9 cellular contexts compared by ENCODE assay signal in the genomic region with DNA sequence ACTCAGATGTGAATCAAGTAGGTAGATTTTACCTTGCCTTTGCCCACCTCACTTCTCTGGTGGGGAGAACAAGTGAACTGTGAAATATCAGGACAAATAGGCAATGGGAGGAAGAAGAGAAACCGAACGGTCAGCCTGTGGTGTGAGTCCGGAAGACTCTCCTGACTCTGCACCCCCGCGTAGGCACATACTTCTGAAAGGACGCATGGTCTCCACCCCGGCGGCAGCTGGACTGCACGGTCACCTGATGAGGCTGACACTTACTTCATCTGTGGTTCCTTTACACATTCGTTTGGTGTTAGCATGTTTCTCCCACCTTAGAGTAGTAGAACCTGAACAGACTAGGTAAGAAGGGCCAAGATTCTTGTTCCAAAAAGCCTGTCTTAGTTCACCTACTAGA.
"Had no signal": no experiment of that assay in that cellular context is flagged by ENCODE, and none has a peak within 500 bp of the region (broad histone marks: within the 10 kb centered on the region; RNA-seq: fewer than 3 reads in every experiment).

No MANE protein-coding gene starts in this region.

- H3K4me3 Mint-ChIP-seq: HFFc6 had no signal

- FAIRE-seq: K562 had no signal

- H3K4me3 ChIP-seq: HAP-1, K562 had no signal

- H3K9me3 Mint-ChIP-seq: HFFc6 had no signal

- H3K27ac Mint-ChIP-seq: HFFc6 had no signal

- H3K4me1 ChIP-seq: HAP-1 had no signal

- DNase-seq: GOT3, H7, HFFc6, IMR-90, KG1 had no signal

- H3K9me3 ChIP-seq: HAP-1 had no signal

- H3K27ac ChIP-seq: HL-60 had no signal

- ATAC-seq: HCT116, K562 had no signal
